In genomic region chr12:127328867-127329266, GRCh38 we compare ENCODE assay signal across 1 cellular context.
TF ChIP-seq lines count a peak whose summit lies in the region.

No MANE protein-coding gene starts in this region.

TF ChIP-seq in K562, 482 proteins besides CTCF, POLR2A, EP300 and RAD21 (continued from another document):
- TF ChIP-seq ZBTB40 (IDR thresholded peaks at IDR 0.05) (peak; percentile 45; the same call in 1 of the 2 replicates), ZBTB40 (CRISPR knock-in tag; IDR thresholded peaks at IDR 0.05) (no peak), ETV1 (tag; conservative IDR thresholded peaks at IDR 0.05; ENCODE audit: low read depth) (peak; percentile 26; the same call in 1 of the 2 replicates)
TF ChIP-seq in K562: peak in this region for 5.
